ENCODE assay signal across 14 cellular contexts in genomic region chr12:132484183-132484890, GRCh38. TPM values are rescaled to one million over a fixed set of nuclear protein-coding genes. Genes with fewer than 3 reads are reported as not detected.
DNase-seq lines count a peak whose midpoint lies in the region; ATAC-seq and TF ChIP-seq lines count a peak whose summit lies in the region.
"Had no signal": no experiment of that assay in that cellular context is flagged by ENCODE, and none has a peak within 500 bp of the region (broad histone marks: within the 10 kb centered on the region; RNA-seq: fewer than 3 reads in every experiment).

No MANE protein-coding gene starts in this region.

- peaks cover 5% of the 10 kb centered on the region for H3K9me3 Mint-ChIP-seq in glutamatergic neuron (ENCODE audit: unreplicated experiment)
- H3K9me3 Mint-ChIP-seq: H9, IgD-negative memory B cell had no signal

- H3K4me1 Mint-ChIP-seq in glutamatergic neuron (ENCODE audit: low read depth, unreplicated experiment) = peaks cover 14% of the 10 kb centered on the region

- ATAC-seq in Right ventricle myocardium superior (ENCODE audit: poor library complexity) (no peak), left cardiac atrium (no peak), GM18861 (IDR thresholded peaks at IDR 0.05; ENCODE audit: unreplicated experiment) (no peak)

- no peak overlapping the region for H3K4me3 Mint-ChIP-seq in glutamatergic neuron (ENCODE audit: unreplicated experiment)
- H3K4me3 Mint-ChIP-seq: CD4-positive, CD25-positive, alpha-beta regulatory T cell; H9; IgD-negative memory B cell had no signal

- H3K36me3 Mint-ChIP-seq in glutamatergic neuron (ENCODE audit: unreplicated experiment) = no peaks in the 10 kb centered on the region
- H3K36me3 Mint-ChIP-seq: CD4-positive, CD25-positive, alpha-beta regulatory T cell; IgD-negative memory B cell had no signal

- DNase-seq in DMS79 treated with DMSO at 0.1 percent for 48 hours (lab: John Stamatoyannopoulos, UW) = peak; percentile 16
- no peak for DNase-seq in DMS79 (lab: John Stamatoyannopoulos, UW)
- DNase-seq in Right ventricle myocardium superior = peak; percentile 20
- no peak for DNase-seq in left cardiac atrium
- DNase-seq in glutamatergic neuron = peak; percentile 11
- DNase-seq in COR-L47 (lab: John Stamatoyannopoulos, UW) = no peak
- DNase-seq: Calu3; CD4-positive, CD25-positive, alpha-beta regulatory T cell; DMS 273 treated with DMSO at 0.1 percent for 48 hours; EL; GOT3; H9 had no signal

- no peak for TF ChIP-seq CTCF in glutamatergic neuron (IDR thresholded peaks at IDR 0.05; ENCODE audit: partially characterized antibody, unreplicated experiment)

- intact Hi-C loops in Right ventricle myocardium superior (cut with DNase I) = no loop called here
- intact Hi-C loops in left cardiac atrium (cut with DNase I) = no loop called here

- no peak overlapping the region for H3K27ac Mint-ChIP-seq in glutamatergic neuron (ENCODE audit: unreplicated experiment)
- H3K27ac Mint-ChIP-seq: H9 had no signal

- H3K27me3 Mint-ChIP-seq in glutamatergic neuron (ENCODE audit: unreplicated experiment) = peaks cover 17% of the 10 kb centered on the region
- H3K27me3 Mint-ChIP-seq: CD4-positive, CD25-positive, alpha-beta regulatory T cell had no signal

RNA-seq across cellular contexts. Expression of gene FBRSL1, which starts 5.6 kb away (rescaled TPM):
- total RNA-seq in Right ventricle myocardium superior = 58.6 TPM
- total RNA-seq in left cardiac atrium = 10 to 100 TPM; 46.7 to 49.4 TPM
- total RNA-seq in glutamatergic neuron (ENCODE audit: unreplicated experiment) = 211 TPM

Comparison
In these comparisons a context has a peak if more than half of its experiments do, and no peak if none do; other contexts are left out.
1. DNase-seq: peak in DMS79 treated with DMSO at 0.1 percent for 48 hours (single experiment), Right ventricle myocardium superior (single experiment) and glutamatergic neuron (single experiment); none in DMS79 (single experiment), left cardiac atrium (single experiment) and COR-L47 (single experiment).